ENCODE assay signal across 9 cellular contexts in the genomic region with DNA sequence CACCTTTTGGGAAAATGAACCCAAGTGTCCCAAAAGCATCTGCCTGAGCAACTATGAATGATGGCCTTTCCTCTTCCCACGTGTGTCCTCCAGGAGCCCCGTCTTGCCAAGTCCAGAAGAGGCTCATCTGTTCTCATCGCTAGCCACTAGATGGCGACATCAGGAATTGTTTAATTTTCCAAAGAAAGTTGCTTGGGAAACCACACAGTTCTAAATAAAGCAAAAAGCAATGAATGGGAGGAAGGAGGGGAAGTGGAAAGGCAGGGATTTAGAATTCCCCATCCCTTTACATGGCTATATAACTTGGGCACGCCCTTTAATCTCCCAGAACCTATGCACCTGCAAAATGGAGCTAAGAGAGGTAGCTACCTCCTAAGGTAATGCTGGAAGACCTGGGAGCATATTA. TPM values are rescaled to one million over a fixed set of nuclear protein-coding genes. Genes with fewer than 3 reads are reported as not detected.
DNase-seq lines count a peak whose midpoint lies in the region; ATAC-seq, FAIRE-seq and TF ChIP-seq lines count a peak whose summit lies in the region.
"Had no signal": no experiment of that assay in that cellular context is flagged by ENCODE, and none has a peak within 500 bp of the region (broad histone marks: within the 10 kb centered on the region; RNA-seq: fewer than 3 reads in every experiment).

No MANE protein-coding gene starts in this region.

- intact Hi-C loops in esophagus muscularis mucosa (cut with DNase I), result no loop called here

- H3K27ac ChIP-seq in esophagus muscularis mucosa (replicated peaks in 1 of 4), result no peak overlapping the region
- H3K27ac ChIP-seq: epithelial cell of prostate had no signal

- FAIRE-seq in GM12892 (lab: Jason Lieb, UNC), result no peak

- WGBS in esophagus muscularis mucosa, result 1% methylated on average over 5 of the region's 5 CpGs

- DNase-seq in activated naive CD8-positive, alpha-beta T cell treated with anti-CD3 and anti-CD28 coated beads, Interleukin-2, amount 50 U/mL, for 24 hours, result peak; percentile 29
- DNase-seq in activated naive CD8-positive, alpha-beta T cell treated with anti-CD3 and anti-CD28 coated beads for 36 hours, result no peak
- DNase-seq in LNCaP clone FGC (ENCODE audit: low read depth) (peak; percentile 41), SKM-1 treated with dmso at 0.1 percent for 144 hours (lab: John Stamatoyannopoulos, UW; ENCODE audit: unreplicated experiment) (peak; percentile 33), esophagus muscularis mucosa (ENCODE audit: extremely low spot score) (no peak), GM12892 (ENCODE audit: insufficient read length) (no peak)

- H3K9me3 ChIP-seq in esophagus muscularis mucosa, result no peaks in the 10 kb centered on the region

- no peak overlapping the region for H3K4me3 Mint-ChIP-seq in activated naive CD8-positive, alpha-beta T cell treated with anti-CD3 and anti-CD28 coated beads, Interleukin-2, amount 50 U/mL, for 24 hours
- H3K4me3 Mint-ChIP-seq in activated naive CD8-positive, alpha-beta T cell treated with anti-CD3 and anti-CD28 coated beads for 36 hours, result no peak overlapping the region
- H3K4me3 Mint-ChIP-seq in nephron, result no peak overlapping the region

- peaks cover 0 to 4% (median 0%) of the 10 kb centered on the region in 4 donors for H3K27me3 ChIP-seq in esophagus muscularis mucosa

- no peaks in the 10 kb centered on the region for H3K9me3 Mint-ChIP-seq in activated naive CD8-positive, alpha-beta T cell treated with anti-CD3 and anti-CD28 coated beads, Interleukin-2, amount 50 U/mL, for 24 hours
- no peaks in the 10 kb centered on the region for H3K9me3 Mint-ChIP-seq in activated naive CD8-positive, alpha-beta T cell treated with anti-CD3 and anti-CD28 coated beads for 36 hours
- H3K9me3 Mint-ChIP-seq in nephron, result no peaks in the 10 kb centered on the region

- peaks cover 41% of the 10 kb centered on the region for H3K27me3 Mint-ChIP-seq in activated naive CD8-positive, alpha-beta T cell treated with anti-CD3 and anti-CD28 coated beads, Interleukin-2, amount 50 U/mL, for 24 hours
- peaks cover 54% of the 10 kb centered on the region for H3K27me3 Mint-ChIP-seq in activated naive CD8-positive, alpha-beta T cell treated with anti-CD3 and anti-CD28 coated beads for 36 hours
- H3K27me3 Mint-ChIP-seq in nephron (ENCODE audit: low read depth), result peaks cover 32% of the 10 kb centered on the region

- H3K36me3 ChIP-seq in esophagus muscularis mucosa, result no peaks in the 10 kb centered on the region

- H3K36me3 Mint-ChIP-seq in activated naive CD8-positive, alpha-beta T cell treated with anti-CD3 and anti-CD28 coated beads, Interleukin-2, amount 50 U/mL, for 24 hours (ENCODE audit: low read depth), result no peaks in the 10 kb centered on the region
- H3K36me3 Mint-ChIP-seq in activated naive CD8-positive, alpha-beta T cell treated with anti-CD3 and anti-CD28 coated beads for 36 hours, result no peaks in the 10 kb centered on the region
- H3K36me3 Mint-ChIP-seq in nephron (ENCODE audit: low read depth), result no peaks in the 10 kb centered on the region

- TF ChIP-seq EP300 in esophagus muscularis mucosa (IDR thresholded peaks at IDR 0.05), result no peak

- H3K4me1 Mint-ChIP-seq in activated naive CD8-positive, alpha-beta T cell treated with anti-CD3 and anti-CD28 coated beads, Interleukin-2, amount 50 U/mL, for 24 hours, result no peaks in the 10 kb centered on the region
- H3K4me1 Mint-ChIP-seq in activated naive CD8-positive, alpha-beta T cell treated with anti-CD3 and anti-CD28 coated beads for 36 hours, result no peaks in the 10 kb centered on the region
- peaks cover 38% of the 10 kb centered on the region for H3K4me1 Mint-ChIP-seq in nephron

- peaks cover 30 to 43% (median 34%) of the 10 kb centered on the region in 4 donors for H3K4me1 ChIP-seq in esophagus muscularis mucosa

- no peak for ATAC-seq in activated naive CD8-positive, alpha-beta T cell treated with anti-CD3 and anti-CD28 coated beads, Interleukin-2, amount 50 U/mL, for 24 hours
- no peak for ATAC-seq in HG03520 (IDR thresholded peaks at IDR 0.05; ENCODE audit: unreplicated experiment)

- TF ChIP-seq CTCF in LNCaP clone FGC (IDR thresholded peaks at IDR 0.05; ENCODE audit: control insufficient read depth, extremely low read depth, insufficient read depth) (peak; percentile 82), esophagus muscularis mucosa (IDR thresholded peaks at IDR 0.05) (peak; percentile 60 to 78 (median 60)), nephron (IDR thresholded peaks at IDR 0.05; ENCODE audit: unreplicated experiment in 3 of 3) (peak; percentile 65 to 74 (median 72))

- no peak overlapping the region for H3K4me3 ChIP-seq in LNCaP clone FGC (ENCODE audit: low read depth, low read length)
- H3K4me3 ChIP-seq in esophagus muscularis mucosa, result no peak overlapping the region

- H3K27ac Mint-ChIP-seq in activated naive CD8-positive, alpha-beta T cell treated with anti-CD3 and anti-CD28 coated beads, Interleukin-2, amount 50 U/mL, for 24 hours, result no peak overlapping the region
- no peak overlapping the region for H3K27ac Mint-ChIP-seq in activated naive CD8-positive, alpha-beta T cell treated with anti-CD3 and anti-CD28 coated beads for 36 hours
- H3K27ac Mint-ChIP-seq in nephron, result peak overlapping the region in 2 of 3 experiments; percentile 12 to 35

- no peak for TF ChIP-seq POLR2A in esophagus muscularis mucosa (IDR thresholded peaks at IDR 0.05; ENCODE audit: low read depth)
- TF ChIP-seq POLR2A in GM12892 (IDR thresholded peaks at IDR 0.05; ENCODE audit: low read depth, low read length), result no peak

RNA-seq across cellular contexts. Expression of a gene that starts 9.0 kb away (rescaled TPM):
- not detected for total RNA-seq in activated naive CD8-positive, alpha-beta T cell treated with anti-CD3 and anti-CD28 coated beads for 36 hours
- total RNA-seq in esophagus muscularis mucosa, result 10 to 100 TPM; 19.5 to 63.1 (median 50.6) TPM
- polyA plus RNA-seq in GM12892 (2012; ENCODE audit: missing spikeins), result not detected

Comparison
In these comparisons a context has a peak if more than half of its experiments do, and no peak if none do; other contexts are left out.
1. DNase-seq: peak in activated naive CD8-positive, alpha-beta T cell treated with anti-CD3 and anti-CD28 coated beads, Interleukin-2, amount 50 U/mL, for 24 hours (single experiment), LNCaP clone FGC (single experiment) and SKM-1 treated with dmso at 0.1 percent for 144 hours (single experiment); none in activated naive CD8-positive, alpha-beta T cell treated with anti-CD3 and anti-CD28 coated beads for 36 hours (single experiment), esophagus muscularis mucosa (single experiment) and GM12892 (single experiment).
2. H3K27ac Mint-ChIP-seq: peak in nephron (2 of 3); none in activated naive CD8-positive, alpha-beta T cell treated with anti-CD3 and anti-CD28 coated beads, Interleukin-2, amount 50 U/mL, for 24 hours (single experiment) and activated naive CD8-positive, alpha-beta T cell treated with anti-CD3 and anti-CD28 coated beads for 36 hours (single experiment).
3. RNA of a gene that starts 9.0 kb away (total RNA-seq): 19.5 to 63.1 TPM in esophagus muscularis mucosa; not detected in activated naive CD8-positive, alpha-beta T cell treated with anti-CD3 and anti-CD28 coated beads for 36 hours; every median in the first group is over 10 times any median in the second.
4. Peak in every context shown above with its lines, with median percentiles within 50 percentile points of each other: CTCF ChIP-seq.